Comparison of ENCODE assay signal across 11 cellular contexts in the genomic region with DNA sequence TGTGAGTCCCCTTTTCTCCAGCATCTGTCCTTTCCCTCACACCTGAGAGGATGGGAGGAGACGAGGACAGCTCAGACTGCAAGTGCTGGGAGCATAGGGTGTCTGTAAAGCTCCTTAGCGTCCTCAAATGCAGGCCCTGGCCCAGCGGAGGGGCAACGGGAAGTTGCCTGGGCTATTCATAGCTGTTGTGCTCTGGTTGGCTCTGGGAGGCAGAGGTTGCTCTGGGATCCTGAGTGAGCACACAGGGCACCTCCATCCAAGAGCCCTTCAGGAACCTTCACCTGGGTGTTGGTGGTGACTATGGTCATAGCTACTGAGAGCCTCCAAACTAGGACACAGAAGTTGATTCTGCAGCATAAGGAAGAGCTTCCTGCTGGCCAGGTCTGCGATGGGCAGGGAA. TPM values are rescaled to one million over a fixed set of nuclear protein-coding genes. Genes with fewer than 3 reads are reported as not detected.
DNase-seq lines count a peak whose midpoint lies in the region; ATAC-seq lines count a peak whose summit lies in the region.
"Had no signal": no experiment of that assay in that cellular context is flagged by ENCODE, and none has a peak within 500 bp of the region (broad histone marks: within the 10 kb centered on the region; RNA-seq: fewer than 3 reads in every experiment).

No MANE protein-coding gene starts in this region.

- POLR2A ChIA-PET in activated CD4-positive, alpha-beta memory T cell treated with anti-CD3 and anti-CD28 coated beads for 36 hours (lab: Charles Lee): no interaction called here

- H3K27ac Mint-ChIP-seq in T-helper 2 cell treated with Interferon-gamma antibody and Interleukin-4, amounts not matched to agents 5 μg/mL and 100 μg/mL, for 36 hours: peak overlapping the region; percentile 6
- H3K27ac Mint-ChIP-seq in activated T-helper 17 cell treated with anti-CD3 and anti-CD28 coated beads, Interleukin-2, amount 50 U/mL, for 72 hours: no peak overlapping the region
- H3K27ac Mint-ChIP-seq in stimulated activated effector memory CD8-positive, alpha-beta T cell treated with anti-CD3 and anti-CD28 coated beads, Interleukin-12 subunit alpha, Interleukin-12 subunit beta, amount 100 ng/mL, for 72 hours: peak overlapping the region; percentile 57
- no peak overlapping the region for H3K27ac Mint-ChIP-seq in activated CD4-positive, alpha-beta memory T cell treated with anti-CD3 and anti-CD28 coated beads for 36 hours

- ATAC-seq in activated T-helper 17 cell treated with anti-CD3 and anti-CD28 coated beads, Interleukin-2, amount 50 U/mL, for 72 hours (replicated peaks): peak; percentile 5
- ATAC-seq in stimulated activated effector memory CD8-positive, alpha-beta T cell treated with anti-CD3 and anti-CD28 coated beads, Interleukin-12 subunit alpha, Interleukin-12 subunit beta, amount 100 ng/mL, for 72 hours: peak; percentile 5
- no peak for ATAC-seq in HG03045 (IDR thresholded peaks at IDR 0.05; ENCODE audit: unreplicated experiment)

- CTCF ChIA-PET in activated CD4-positive, alpha-beta memory T cell treated with anti-CD3 and anti-CD28 coated beads for 36 hours (lab: Charles Lee): interaction anchor here (0.7 to 1.9 kb wide), 4 partner anchors 9 to 81 kb away, joined by 3 to 10 read pairs (median 3); no protein-coding TSS in a partner anchor

- DNase-seq in T-helper 2 cell treated with Interferon-gamma antibody and Interleukin-4, amounts not matched to agents 5 μg/mL and 100 μg/mL, for 36 hours (ENCODE audit: low spot score): no peak
- DNase-seq in T-helper 2 cell (no peak), Kasumi-1 (lab: John Stamatoyannopoulos, UW) (peak; percentile 43 to 48), HK-2 (ENCODE audit: unreplicated experiment) (no peak)
- DNase-seq in stimulated activated effector memory CD8-positive, alpha-beta T cell treated with anti-CD3 and anti-CD28 coated beads, Interleukin-12 subunit alpha, Interleukin-12 subunit beta, amount 100 ng/mL, for 72 hours (ENCODE audit: low spot score in 2 of 2): no peak
- no peak for DNase-seq in activated CD4-positive, alpha-beta memory T cell treated with anti-CD3 and anti-CD28 coated beads for 36 hours
- DNase-seq: GOT3 had no signal

- peaks cover 10% of the 10 kb centered on the region for H3K27me3 Mint-ChIP-seq in T-helper 2 cell treated with Interferon-gamma antibody and Interleukin-4, amounts not matched to agents 5 μg/mL and 100 μg/mL, for 36 hours (ENCODE audit: low read depth)
- H3K27me3 Mint-ChIP-seq in activated T-helper 17 cell treated with anti-CD3 and anti-CD28 coated beads, Interleukin-2, amount 50 U/mL, for 72 hours: peaks cover 22% of the 10 kb centered on the region
- peaks cover 23% of the 10 kb centered on the region for H3K27me3 Mint-ChIP-seq in activated CD4-positive, alpha-beta memory T cell treated with anti-CD3 and anti-CD28 coated beads for 36 hours

- H3K4me1 Mint-ChIP-seq in T-helper 2 cell treated with Interferon-gamma antibody and Interleukin-4, amounts not matched to agents 5 μg/mL and 100 μg/mL, for 36 hours (ENCODE audit: low read depth): peaks cover 23% of the 10 kb centered on the region
- peaks cover 23% of the 10 kb centered on the region for H3K4me1 Mint-ChIP-seq in activated T-helper 17 cell treated with anti-CD3 and anti-CD28 coated beads, Interleukin-2, amount 50 U/mL, for 72 hours
- peaks cover 62% of the 10 kb centered on the region for H3K4me1 Mint-ChIP-seq in stimulated activated effector memory CD8-positive, alpha-beta T cell treated with anti-CD3 and anti-CD28 coated beads, Interleukin-12 subunit alpha, Interleukin-12 subunit beta, amount 100 ng/mL, for 72 hours
- H3K4me1 Mint-ChIP-seq in activated CD4-positive, alpha-beta memory T cell treated with anti-CD3 and anti-CD28 coated beads for 36 hours (ENCODE audit: low read depth): peaks cover 25% of the 10 kb centered on the region

- H3K4me3 Mint-ChIP-seq in T-helper 2 cell treated with Interferon-gamma antibody and Interleukin-4, amounts not matched to agents 5 μg/mL and 100 μg/mL, for 36 hours: no peak overlapping the region
- no peak overlapping the region for H3K4me3 Mint-ChIP-seq in activated T-helper 17 cell treated with anti-CD3 and anti-CD28 coated beads, Interleukin-2, amount 50 U/mL, for 72 hours
- no peak overlapping the region for H3K4me3 Mint-ChIP-seq in stimulated activated effector memory CD8-positive, alpha-beta T cell treated with anti-CD3 and anti-CD28 coated beads, Interleukin-12 subunit alpha, Interleukin-12 subunit beta, amount 100 ng/mL, for 72 hours
- H3K4me3 Mint-ChIP-seq in activated CD4-positive, alpha-beta memory T cell treated with anti-CD3 and anti-CD28 coated beads for 36 hours: no peak overlapping the region

- intact Hi-C loops in activated CD4-positive, alpha-beta memory T cell treated with anti-CD3 and anti-CD28 coated beads for 36 hours (cut with micrococcal nuclease): no loop called here

- no peaks in the 10 kb centered on the region for H3K9me3 Mint-ChIP-seq in T-helper 2 cell treated with Interferon-gamma antibody and Interleukin-4, amounts not matched to agents 5 μg/mL and 100 μg/mL, for 36 hours
- no peaks in the 10 kb centered on the region for H3K9me3 Mint-ChIP-seq in activated T-helper 17 cell treated with anti-CD3 and anti-CD28 coated beads, Interleukin-2, amount 50 U/mL, for 72 hours
- no peaks in the 10 kb centered on the region for H3K9me3 Mint-ChIP-seq in stimulated activated effector memory CD8-positive, alpha-beta T cell treated with anti-CD3 and anti-CD28 coated beads, Interleukin-12 subunit alpha, Interleukin-12 subunit beta, amount 100 ng/mL, for 72 hours
- H3K9me3 Mint-ChIP-seq in activated CD4-positive, alpha-beta memory T cell treated with anti-CD3 and anti-CD28 coated beads for 36 hours: no peaks in the 10 kb centered on the region

- H3K36me3 Mint-ChIP-seq in T-helper 2 cell treated with Interferon-gamma antibody and Interleukin-4, amounts not matched to agents 5 μg/mL and 100 μg/mL, for 36 hours (ENCODE audit: low read depth): no peaks in the 10 kb centered on the region
- no peaks in the 10 kb centered on the region for H3K36me3 Mint-ChIP-seq in activated T-helper 17 cell treated with anti-CD3 and anti-CD28 coated beads, Interleukin-2, amount 50 U/mL, for 72 hours (ENCODE audit: low read depth)
- no peaks in the 10 kb centered on the region for H3K36me3 Mint-ChIP-seq in stimulated activated effector memory CD8-positive, alpha-beta T cell treated with anti-CD3 and anti-CD28 coated beads, Interleukin-12 subunit alpha, Interleukin-12 subunit beta, amount 100 ng/mL, for 72 hours
- H3K36me3 Mint-ChIP-seq in activated CD4-positive, alpha-beta memory T cell treated with anti-CD3 and anti-CD28 coated beads for 36 hours: no peaks in the 10 kb centered on the region

RNA-seq across cellular contexts. Expression of a gene that starts 2.6 kb away (rescaled TPM):
- total RNA-seq in activated T-helper 17 cell treated with anti-CD3 and anti-CD28 coated beads, Interleukin-2, amount 50 U/mL, for 72 hours: not detected
- total RNA-seq in activated CD4-positive, alpha-beta memory T cell treated with anti-CD3 and anti-CD28 coated beads for 36 hours: not detected
- total RNA-seq: heart right ventricle, sigmoid colon had no signal

RNA-seq across cellular contexts. Expression of a gene that starts 41.4 kb away (rescaled TPM):
- not detected for total RNA-seq in activated T-helper 17 cell treated with anti-CD3 and anti-CD28 coated beads, Interleukin-2, amount 50 U/mL, for 72 hours
- not detected for total RNA-seq in activated CD4-positive, alpha-beta memory T cell treated with anti-CD3 and anti-CD28 coated beads for 36 hours
- total RNA-seq: heart right ventricle, sigmoid colon had no signal

Comparison
In these comparisons a context has a peak if more than half of its experiments do, and no peak if none do; other contexts are left out.
1. DNase-seq: peak in Kasumi-1 (2 of 2); none in T-helper 2 cell treated with Interferon-gamma antibody and Interleukin-4, amounts not matched to agents 5 μg/mL and 100 μg/mL, for 36 hours (single experiment), T-helper 2 cell (0 of 5), stimulated activated effector memory CD8-positive, alpha-beta T cell treated with anti-CD3 and anti-CD28 coated beads, Interleukin-12 subunit alpha, Interleukin-12 subunit beta, amount 100 ng/mL, for 72 hours (0 of 2), HK-2 (single experiment) and activated CD4-positive, alpha-beta memory T cell treated with anti-CD3 and anti-CD28 coated beads for 36 hours (single experiment).
2. H3K27ac Mint-ChIP-seq: peak in T-helper 2 cell treated with Interferon-gamma antibody and Interleukin-4, amounts not matched to agents 5 μg/mL and 100 μg/mL, for 36 hours (single experiment) and stimulated activated effector memory CD8-positive, alpha-beta T cell treated with anti-CD3 and anti-CD28 coated beads, Interleukin-12 subunit alpha, Interleukin-12 subunit beta, amount 100 ng/mL, for 72 hours (single experiment); none in activated T-helper 17 cell treated with anti-CD3 and anti-CD28 coated beads, Interleukin-2, amount 50 U/mL, for 72 hours (single experiment) and activated CD4-positive, alpha-beta memory T cell treated with anti-CD3 and anti-CD28 coated beads for 36 hours (single experiment).